In the genomic region with DNA sequence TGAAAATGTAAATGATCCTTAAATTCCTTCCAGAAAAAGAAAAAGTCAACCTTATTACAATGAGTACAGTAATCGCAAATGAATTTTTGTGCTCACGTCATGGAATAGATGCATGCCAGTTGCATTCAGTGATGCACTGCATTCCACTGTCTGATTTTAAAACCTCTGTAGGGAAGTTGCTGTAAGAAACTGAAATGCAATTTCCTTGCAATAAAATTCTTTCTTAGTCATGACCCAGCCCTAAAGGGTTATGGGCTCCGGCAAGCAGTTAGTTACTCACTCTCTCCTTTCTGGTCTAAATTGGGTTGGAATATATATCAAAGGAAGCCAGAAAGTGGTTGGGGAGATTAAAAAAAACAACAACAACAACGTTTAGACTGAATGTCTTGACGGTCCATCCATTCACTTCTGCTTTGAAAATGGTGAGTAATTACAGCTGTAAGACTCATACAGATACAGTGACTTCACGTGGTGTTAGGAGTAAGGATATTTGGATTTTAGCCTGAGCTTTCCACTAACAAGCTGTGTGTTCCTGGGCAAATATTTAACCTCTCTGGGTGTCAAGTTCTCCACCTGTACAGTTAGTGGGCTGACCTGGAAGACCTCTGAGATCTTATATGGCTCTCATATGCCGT, we compare ENCODE assay signal across 1 cellular context.
TF ChIP-seq lines count a peak whose summit lies in the region.

No MANE protein-coding gene starts in this region.

TF ChIP-seq in HepG2, 621 proteins besides CTCF, POLR2A, EP300 and RAD21 (continued from another document):
- TF ChIP-seq ZNF569 (CRISPR knock-in tag; IDR thresholded peaks at IDR 0.05; ENCODE audit: borderline replicate concordance) = no peak
